11 cellular contexts compared by ENCODE assay signal in genomic region chr16:85057212-85057889, GRCh38. TPM values are rescaled to one million over a fixed set of nuclear protein-coding genes. Genes with fewer than 3 reads are reported as not detected.
DNase-seq lines count a peak whose midpoint lies in the region; ATAC-seq and TF ChIP-seq lines count a peak whose summit lies in the region.
"Had no signal": no experiment of that assay in that cellular context is flagged by ENCODE, and none has a peak within 500 bp of the region (broad histone marks: within the 10 kb centered on the region; RNA-seq: fewer than 3 reads in every experiment).

No MANE protein-coding gene starts in this region.

- H3K36me3 ChIP-seq in BJ (ENCODE audit: control insufficient read depth, insufficient read depth, low read length), result no peaks in the 10 kb centered on the region

- no peak overlapping the region for H3K4me3 Mint-ChIP-seq in WTC11
- H3K4me3 Mint-ChIP-seq: activated B cell treated with CpG ODN at 0.5 μM for 24 hours had no signal

- no peak overlapping the region for H3K27ac Mint-ChIP-seq in WTC11
- H3K27ac Mint-ChIP-seq: activated B cell treated with CpG ODN at 0.5 μM for 24 hours had no signal

- H3K36me3 Mint-ChIP-seq in WTC11, result no peaks in the 10 kb centered on the region

- POLR2A ChIA-PET in BJ (lab: Charles Lee) (no interaction called here), WTC11 (lab: Charles Lee) (interaction anchor here (0.6 kb wide), 1 partner anchor 12 kb away, joined by 3 read pairs; no protein-coding TSS in a partner anchor)

- peaks cover 4% of the 10 kb centered on the region; the same call in 1 of the 2 replicates for H3K27me3 Mint-ChIP-seq in WTC11 (ENCODE audit: low read depth)

- CTCF ChIA-PET in BJ (lab: Yijun Ruan, JAX) (interaction anchor here (1.2 to 2.1 kb wide), 5 partner anchors 10 to 105 kb away, joined by 3 to 7 read pairs (median 4); no protein-coding TSS in a partner anchor), WTC11 (lab: Charles Lee) (interaction anchor here (0.6 to 3.4 kb wide), 22 partner anchors 10 to 319 kb away, joined by 3 to 35 read pairs (median 6); partner anchors contain the start of gene KIAA0513)

- 0 out of 2 replicates have a peak, but pooled peaks have one; percentile 17 for TF ChIP-seq CTCF in BJ (IDR thresholded peaks at IDR 0.05; ENCODE audit: insufficient read depth, low read depth, low read length)
- peak; percentile 35 for TF ChIP-seq CTCF in GM13977 (IDR thresholded peaks at IDR 0.05; ENCODE audit: extremely low read depth, insufficient read depth, missing control alignments)
- 0 out of 2 replicates have a peak, but pooled peaks have one; percentile 21 for TF ChIP-seq CTCF in WTC11 (IDR thresholded peaks at IDR 0.05)

- no peak overlapping the region for H3K4me3 ChIP-seq in BJ (ENCODE audit: low read depth, low read length)

- H3K4me1 Mint-ChIP-seq in WTC11, result peaks cover 28% of the 10 kb centered on the region

- ATAC-seq in WTC11 (peak; percentile 90), GM21529 (IDR thresholded peaks at IDR 0.05; ENCODE audit: unreplicated experiment) (no peak)

- DNase-seq in BJ (ENCODE audit: low read depth), result no peak
- peak; percentile 44 for DNase-seq in GM13977 (ENCODE audit: low spot score)
- DNase-seq in WTC11 (ENCODE audit: low spot score), result peak; percentile 55
- peak; percentile 65 for DNase-seq in islet precursor cell
- DNase-seq in amygdala (lab: John Stamatoyannopoulos, UW), result no peak
- DNase-seq in SKM-1 treated with dmso at 0.1 percent for 144 hours (lab: John Stamatoyannopoulos, UW; ENCODE audit: unreplicated experiment), result no peak
- no peak for DNase-seq in AG08396 (ENCODE audit: low spot score)
- DNase-seq: activated B cell treated with CpG ODN at 0.5 μM for 24 hours, posterior cingulate gyrus had no signal

- no peaks in the 10 kb centered on the region for H3K27me3 ChIP-seq in BJ (ENCODE audit: control insufficient read depth, insufficient read depth, low read length)

- no peaks in the 10 kb centered on the region for H3K9me3 Mint-ChIP-seq in WTC11
- H3K9me3 Mint-ChIP-seq: activated B cell treated with CpG ODN at 0.5 μM for 24 hours had no signal

- in situ Hi-C loops in GM13977 (cut with MboI; ENCODE audit: low pct_unique_long_range_greater_than_20kb, low sequenced_read_pairs, unreplicated experiment), result no loop called here

TF ChIP-seq in WTC11, 78 proteins besides CTCF, POLR2A, EP300 and RAD21:
- TF ChIP-seq, protein P1, sequence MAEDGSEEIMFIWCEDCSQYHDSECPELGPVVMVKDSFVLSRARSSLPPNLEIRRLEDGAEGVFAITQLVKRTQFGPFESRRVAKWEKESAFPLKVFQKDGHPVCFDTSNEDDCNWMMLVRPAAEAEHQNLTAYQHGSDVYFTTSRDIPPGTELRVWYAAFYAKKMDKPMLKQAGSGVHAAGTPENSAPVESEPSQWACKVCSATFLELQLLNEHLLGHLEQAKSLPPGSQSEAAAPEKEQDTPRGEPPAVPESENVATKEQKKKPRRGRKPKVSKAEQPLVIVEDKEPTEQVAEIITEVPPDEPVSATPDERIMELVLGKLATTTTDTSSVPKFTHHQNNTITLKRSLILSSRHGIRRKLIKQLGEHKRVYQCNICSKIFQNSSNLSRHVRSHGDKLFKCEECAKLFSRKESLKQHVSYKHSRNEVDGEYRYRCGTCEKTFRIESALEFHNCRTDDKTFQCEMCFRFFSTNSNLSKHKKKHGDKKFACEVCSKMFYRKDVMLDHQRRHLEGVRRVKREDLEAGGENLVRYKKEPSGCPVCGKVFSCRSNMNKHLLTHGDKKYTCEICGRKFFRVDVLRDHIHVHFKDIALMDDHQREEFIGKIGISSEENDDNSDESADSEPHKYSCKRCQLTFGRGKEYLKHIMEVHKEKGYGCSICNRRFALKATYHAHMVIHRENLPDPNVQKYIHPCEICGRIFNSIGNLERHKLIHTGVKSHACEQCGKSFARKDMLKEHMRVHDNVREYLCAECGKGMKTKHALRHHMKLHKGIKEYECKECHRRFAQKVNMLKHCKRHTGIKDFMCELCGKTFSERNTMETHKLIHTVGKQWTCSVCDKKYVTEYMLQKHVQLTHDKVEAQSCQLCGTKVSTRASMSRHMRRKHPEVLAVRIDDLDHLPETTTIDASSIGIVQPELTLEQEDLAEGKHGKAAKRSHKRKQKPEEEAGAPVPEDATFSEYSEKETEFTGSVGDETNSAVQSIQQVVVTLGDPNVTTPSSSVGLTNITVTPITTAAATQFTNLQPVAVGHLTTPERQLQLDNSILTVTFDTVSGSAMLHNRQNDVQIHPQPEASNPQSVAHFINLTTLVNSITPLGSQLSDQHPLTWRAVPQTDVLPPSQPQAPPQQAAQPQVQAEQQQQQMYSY (CRISPR knock-in tag; IDR thresholded peaks at IDR 0.05), result no peak
- no peak for TF ChIP-seq FOXJ3 (CRISPR knock-in tag; IDR thresholded peaks at IDR 0.05; ENCODE audit: borderline replicate concordance)
- no peak for TF ChIP-seq NR1H2 (CRISPR knock-in tag; IDR thresholded peaks at IDR 0.05)
- TF ChIP-seq PREB (CRISPR knock-in tag; IDR thresholded peaks at IDR 0.05; ENCODE audit: borderline replicate concordance), result no peak
- TF ChIP-seq HMGA2 (CRISPR knock-in tag; IDR thresholded peaks at IDR 0.05), result no peak

RNA-seq across cellular contexts. Expression of gene KIAA0513, which starts 29.8 kb away (rescaled TPM):
- 4.9 and 6.6 TPM in 2 replicates for polyA plus RNA-seq in BJ (2011; rRNA removed)
- 5.0 and 5.6 TPM in 2 replicates for polyA minus RNA-seq in BJ (2011; rRNA and poly(A)+ RNA removed)
- 6.4 to 7.8 TPM (median 7.3 TPM) in 3 replicates for total RNA-seq in WTC11 (2021)

RNA-seq across cellular contexts. Expression of gene ZDHHC7, which starts 46.0 kb away (rescaled TPM):
- 77.0 and 111 TPM in 2 replicates for polyA plus RNA-seq in BJ (2011; rRNA removed)
- polyA minus RNA-seq in BJ (2011; rRNA and poly(A)+ RNA removed), result 62.9 and 67.3 TPM in 2 replicates
- total RNA-seq in WTC11 (2021), result 35.7 to 38.7 TPM (median 38.1 TPM) in 3 replicates

RNA-seq across cellular contexts. Expression of gene CIBAR2, which starts 54.9 kb away (rescaled TPM):
- polyA plus RNA-seq in BJ (2011; rRNA removed), result 0.05 TPM in 1 of 2 replicates, not detected in the other
- not detected in 2 replicates for polyA minus RNA-seq in BJ (2011; rRNA and poly(A)+ RNA removed)
- total RNA-seq in WTC11 (2021), result not detected in 3 replicates
- total RNA-seq: activated B cell treated with CpG ODN at 0.5 μM for 24 hours, HT1080 had no signal

Comparison
In these comparisons a context has a peak if more than half of its experiments do, and no peak if none do; other contexts are left out.
1. DNase-seq: peak in GM13977 (single experiment), WTC11 (single experiment) and islet precursor cell (single experiment); none in BJ (single experiment), amygdala (0 of 56), SKM-1 treated with dmso at 0.1 percent for 144 hours (single experiment) and AG08396 (single experiment).
2. Peak in every context shown above with its lines, with median percentiles within 50 percentile points of each other: CTCF ChIP-seq.